ENCODE assay signal across 8 cellular contexts in genomic region chrX:103629295-103630170, GRCh38. TPM values are rescaled to one million over a fixed set of nuclear protein-coding genes. Genes with fewer than 3 reads are reported as not detected.
DNase-seq lines count a peak whose midpoint lies in the region; ATAC-seq and TF ChIP-seq lines count a peak whose summit lies in the region.

No MANE protein-coding gene starts in this region.

- H3K4me1 ChIP-seq in neuron (ENCODE audit: insufficient read depth, low read length): peaks cover 5% of the 10 kb centered on the region

- H3K9me3 ChIP-seq in neuron (ENCODE audit: low read length): no peaks in the 10 kb centered on the region

- ATAC-seq in HG03460 (IDR thresholded peaks at IDR 0.05; ENCODE audit: unreplicated experiment): peak; percentile 43
- ATAC-seq in activated naive CD4-positive, alpha-beta T cell treated with anti-CD3 and anti-CD28 coated beads, Interleukin-2, amount 50 U/mL, for 72 hours: peak; percentile 53 to 67
- no peak for ATAC-seq in GM18873 (IDR thresholded peaks at IDR 0.05; ENCODE audit: low FRiP score, unreplicated experiment)

- peak; percentile 31 for DNase-seq in A172 (ENCODE audit: low spot score)
- DNase-seq in NCI-H748 treated with DMSO at 0.1 percent for 48 hours (lab: John Stamatoyannopoulos, UW): peak; percentile 32
- DNase-seq in activated naive CD4-positive, alpha-beta T cell treated with anti-CD3 and anti-CD28 coated beads, Interleukin-2, amount 50 U/mL, for 72 hours (ENCODE audit: low spot score in 2 of 2): peak in 1 of 2 donors; percentile 5
- DNase-seq in glomerular visceral epithelial cell (ENCODE audit: extremely low spot score): peak; percentile 63

- peak overlapping the region; percentile 89 for H2AFZ ChIP-seq in neuron (ENCODE audit: low read depth, low read length)

- H3K36me3 ChIP-seq in neuron (ENCODE audit: insufficient read depth, low read length): no peaks in the 10 kb centered on the region

- peaks cover 0 to 7% of the 10 kb centered on the region in 2 donors for H3K36me3 Mint-ChIP-seq in activated naive CD4-positive, alpha-beta T cell treated with anti-CD3 and anti-CD28 coated beads, Interleukin-2, amount 50 U/mL, for 72 hours

- H3K4me3 ChIP-seq in neuron (ENCODE audit: low read length): peak overlapping the region; percentile 61

- no peaks in the 10 kb centered on the region for H3K9me3 Mint-ChIP-seq in activated naive CD4-positive, alpha-beta T cell treated with anti-CD3 and anti-CD28 coated beads, Interleukin-2, amount 50 U/mL, for 72 hours

- H3K27ac Mint-ChIP-seq in activated naive CD4-positive, alpha-beta T cell treated with anti-CD3 and anti-CD28 coated beads, Interleukin-2, amount 50 U/mL, for 72 hours: peak overlapping the region; percentile 27 to 93

- TF ChIP-seq POLR2A in GM15510 (IDR thresholded peaks at IDR 0.05; ENCODE audit: borderline replicate concordance, extremely low read depth, insufficient read length): peak; percentile 48

- no peaks in the 10 kb centered on the region for H3K27me3 ChIP-seq in neuron (ENCODE audit: insufficient read depth, low read length)

RNA-seq across cellular contexts. Expression of gene TCEAL1, which starts 0.8 kb away (rescaled TPM):
- 26.3 and 43.2 TPM in 2 replicates for total RNA-seq in A172 (2014; rRNA removed; shearing (Covaris generic))
- total RNA-seq in activated naive CD4-positive, alpha-beta T cell treated with anti-CD3 and anti-CD28 coated beads, Interleukin-2, amount 50 U/mL, for 72 hours: 10 to 100 TPM in 1 of 2 donors, 1 to 10 TPM in 1; 7.4 to 11.4 TPM

RNA-seq across cellular contexts. Expression of gene TCEAL3, which starts 21.8 kb away (rescaled TPM):
- 15.7 and 16.9 TPM in 2 replicates for total RNA-seq in A172 (2014; rRNA removed; shearing (Covaris generic))
- 1 to 10 TPM; 4.8 to 8.7 TPM for total RNA-seq in activated naive CD4-positive, alpha-beta T cell treated with anti-CD3 and anti-CD28 coated beads, Interleukin-2, amount 50 U/mL, for 72 hours

RNA-seq across cellular contexts. Expression of gene TCEAL4, which starts 44.2 kb away (rescaled TPM):
- total RNA-seq in A172 (2014; rRNA removed; shearing (Covaris generic)): 63.3 and 63.9 TPM in 2 replicates
- total RNA-seq in activated naive CD4-positive, alpha-beta T cell treated with anti-CD3 and anti-CD28 coated beads, Interleukin-2, amount 50 U/mL, for 72 hours: 10 to 100 TPM; 18.5 to 19.0 TPM

RNA-seq across cellular contexts. Expression of gene MORF4L2, which starts 57.0 kb away (rescaled TPM):
- total RNA-seq in A172 (2014; rRNA removed; shearing (Covaris generic)): 347 and 427 TPM in 2 replicates
- 100 to 1,000 TPM; 214 to 234 TPM for total RNA-seq in activated naive CD4-positive, alpha-beta T cell treated with anti-CD3 and anti-CD28 coated beads, Interleukin-2, amount 50 U/mL, for 72 hours
